11 cellular contexts compared by ENCODE assay signal in genomic region chr6:33250731-33251130, GRCh38. TPM values are rescaled to one million over a fixed set of nuclear protein-coding genes. Genes with fewer than 3 reads are reported as not detected.
DNase-seq lines count a peak whose midpoint lies in the region; ATAC-seq and TF ChIP-seq lines count a peak whose summit lies in the region.
"Had no signal": no experiment of that assay in that cellular context is flagged by ENCODE, and none has a peak within 500 bp of the region (broad histone marks: within the 10 kb centered on the region; RNA-seq: fewer than 3 reads in every experiment).

No MANE protein-coding gene starts in this region.

- H3K36me3 Mint-ChIP-seq in HFFc6 (ENCODE audit: low read depth) = peaks cover 20% of the 10 kb centered on the region
- peaks cover 14% of the 10 kb centered on the region for H3K36me3 Mint-ChIP-seq in activated naive CD8-positive, alpha-beta T cell treated with anti-CD3 and anti-CD28 coated beads, Interleukin-2, amount 10 ng/mL, durations not matched to agents 7 days and 5 days
- peaks cover 0 to 37% (median 0%) of the 10 kb centered on the region in 3 donors for H3K36me3 Mint-ChIP-seq in naive thymus-derived CD8-positive, alpha-beta T cell

- TF ChIP-seq CTCF in HFFc6 (IDR thresholded peaks at IDR 0.05) (no peak), transverse colon (IDR thresholded peaks at IDR 0.05) (no peak)

- WGBS in transverse colon (ENCODE audit: low coverage in 1 of 2), 2 donors = 86 to 89% methylated on average over 7 to 13 of the region's 13 CpGs

- H3K4me1 ChIP-seq in BLaER1 (peaks cover 20% of the 10 kb centered on the region), transverse colon (peaks cover 12 to 27% (median 24%) of the 10 kb centered on the region in 4 donors)

- H3K9ac ChIP-seq in BLaER1 = peak overlapping the region; percentile 87; the same call in 1 of the 2 replicates

- H3K4me1 Mint-ChIP-seq in HFFc6 (ENCODE audit: low read depth) = peaks cover 62% of the 10 kb centered on the region
- peaks cover 26% of the 10 kb centered on the region for H3K4me1 Mint-ChIP-seq in activated naive CD8-positive, alpha-beta T cell treated with anti-CD3 and anti-CD28 coated beads, Interleukin-2, amount 10 ng/mL, durations not matched to agents 7 days and 5 days
- peaks cover 22 to 41% (median 38%) of the 10 kb centered on the region in 4 donors for H3K4me1 Mint-ChIP-seq in naive thymus-derived CD8-positive, alpha-beta T cell

- H3K36me3 ChIP-seq in BLaER1 (peaks cover 41% of the 10 kb centered on the region), transverse colon (no peaks in the 10 kb centered on the region)

- H3K27me3 ChIP-seq in BLaER1 = no peaks in the 10 kb centered on the region
- H3K27me3 ChIP-seq in transverse colon = no peaks in the 10 kb centered on the region
- H3K27me3 ChIP-seq: suprapubic skin had no signal

- TF ChIP-seq POLR2A in transverse colon (IDR thresholded peaks at IDR 0.05) = no peak

- H3K9me3 ChIP-seq in BLaER1 (no peaks in the 10 kb centered on the region), transverse colon (no peaks in the 10 kb centered on the region)
- H3K9me3 ChIP-seq: suprapubic skin had no signal

- peak overlapping the region; percentile 89 for H3K4me3 Mint-ChIP-seq in HFFc6
- peak overlapping the region; percentile 87 for H3K4me3 Mint-ChIP-seq in activated naive CD8-positive, alpha-beta T cell treated with anti-CD3 and anti-CD28 coated beads, Interleukin-2, amount 10 ng/mL, durations not matched to agents 7 days and 5 days
- peak overlapping the region; percentile 36 to 94 (median 90) for H3K4me3 Mint-ChIP-seq in naive thymus-derived CD8-positive, alpha-beta T cell

- no peaks in the 10 kb centered on the region for H3K9me3 Mint-ChIP-seq in HFFc6
- no peaks in the 10 kb centered on the region for H3K9me3 Mint-ChIP-seq in activated naive CD8-positive, alpha-beta T cell treated with anti-CD3 and anti-CD28 coated beads, Interleukin-2, amount 10 ng/mL, durations not matched to agents 7 days and 5 days
- H3K9me3 Mint-ChIP-seq in naive thymus-derived CD8-positive, alpha-beta T cell = no peaks in the 10 kb centered on the region

- DNase-seq in HFFc6 (no peak), NCI-H1092 (lab: John Stamatoyannopoulos, UW) (no peak), SKM-1 treated with dmso at 0.1 percent for 144 hours (lab: John Stamatoyannopoulos, UW; ENCODE audit: unreplicated experiment) (no peak), transverse colon (no peak)
- DNase-seq in activated naive CD8-positive, alpha-beta T cell treated with anti-CD3 and anti-CD28 coated beads, Interleukin-2, amount 10 ng/mL, durations not matched to agents 7 days and 5 days = no peak
- DNase-seq in naive thymus-derived CD8-positive, alpha-beta T cell = no peak
- DNase-seq: KG1, NCI-H510A treated with DMSO at 0.1 percent for 48 hours had no signal

- POLR2A ChIA-PET in activated naive CD8-positive, alpha-beta T cell treated with anti-CD3 and anti-CD28 coated beads, Interleukin-2, amount 10 ng/mL, durations not matched to agents 7 days and 5 days (lab: Charles Lee) = interaction anchor here (0.6 to 4.1 kb wide), 6 partner anchors 9 to 199 kb away, joined by 3 to 39 read pairs (median 20); partner anchors contain the start of genes B3GALT4, HSD17B8, RING1 and RPS18
- POLR2A ChIA-PET in naive thymus-derived CD8-positive, alpha-beta T cell (lab: Charles Lee) = interaction anchor here (0.8 to 5.4 kb wide), 7 partner anchors 21 to 279 kb away, joined by 3 to 84 read pairs (median 37); partner anchors contain the start of genes B3GALT4, PFDN6, RGL2 and RING1

- no peak for ATAC-seq in activated naive CD8-positive, alpha-beta T cell treated with anti-CD3 and anti-CD28 coated beads, Interleukin-2, amount 10 ng/mL, durations not matched to agents 7 days and 5 days (ENCODE audit: low read depth)
- ATAC-seq in naive thymus-derived CD8-positive, alpha-beta T cell = no peak
- ATAC-seq in GM18867 (IDR thresholded peaks at IDR 0.05; ENCODE audit: unreplicated experiment) = no peak

- H3K27ac Mint-ChIP-seq in HFFc6 = peak overlapping the region; percentile 99
- peak overlapping the region; percentile 91 for H3K27ac Mint-ChIP-seq in activated naive CD8-positive, alpha-beta T cell treated with anti-CD3 and anti-CD28 coated beads, Interleukin-2, amount 10 ng/mL, durations not matched to agents 7 days and 5 days
- peak overlapping the region; percentile 91 to 99 (median 98) for H3K27ac Mint-ChIP-seq in naive thymus-derived CD8-positive, alpha-beta T cell

- peak overlapping the region; percentile 71; the same call in 1 of the 2 replicates for H3K4me3 ChIP-seq in BLaER1
- H3K4me3 ChIP-seq in transverse colon = no peak overlapping the region

- H4K20me1 ChIP-seq in BLaER1 = no peaks in the 10 kb centered on the region

- in situ Hi-C loops in transverse colon (cut with MboI; ENCODE audit: low pct_ligation_motif_present in 1 of 4, low pct_unique_long_range_greater_than_20kb in 1 of 4, low sequenced_read_pairs in 3 of 4) = no loop called here

- H3K27ac ChIP-seq in BLaER1 (peak overlapping the region; percentile 90; the same call in 1 of the 2 replicates), transverse colon (peak overlapping the region in 2 of 4 donors; percentile 92 to 93)

- peak overlapping the region; percentile 96 for H3K4me2 ChIP-seq in BLaER1

- H3K27me3 Mint-ChIP-seq in HFFc6 (ENCODE audit: insufficient read depth) = peaks cover 6% of the 10 kb centered on the region
- H3K27me3 Mint-ChIP-seq in activated naive CD8-positive, alpha-beta T cell treated with anti-CD3 and anti-CD28 coated beads, Interleukin-2, amount 10 ng/mL, durations not matched to agents 7 days and 5 days = peaks cover 6% of the 10 kb centered on the region
- no peaks in the 10 kb centered on the region for H3K27me3 Mint-ChIP-seq in naive thymus-derived CD8-positive, alpha-beta T cell

- TF ChIP-seq EP300 in transverse colon (IDR thresholded peaks at IDR 0.05; ENCODE audit: low read depth) = no peak

- intact Hi-C loops in transverse colon (cut with DNase I; ENCODE audit: low total_unique reads) = no loop called here

RNA-seq across cellular contexts. Expression of gene VPS52, which starts 20.9 kb away (rescaled TPM):
- total RNA-seq in HFFc6 (2021; fragmentation: NEBNext Ultra II Directional; extraction: Animal tissue kit (Norgen Biotek cat#: 25700)) = 10 to 100 TPM; 35.7 to 51.4 (median 44.4) TPM
- total RNA-seq in activated naive CD8-positive, alpha-beta T cell treated with anti-CD3 and anti-CD28 coated beads, Interleukin-2, amount 10 ng/mL, durations not matched to agents 7 days and 5 days = 10 to 100 TPM; 72.3 to 76.0 TPM
- 100 to 1,000 TPM; 116 TPM for total RNA-seq in naive thymus-derived CD8-positive, alpha-beta T cell
- polyA plus RNA-seq in naive thymus-derived CD8-positive, alpha-beta T cell = 10 to 100 TPM in 2 of 3 donors, 1 to 10 TPM in 1; 9.3 to 19.3 (median 15.2) TPM
- 10 to 100 TPM; 52.4 to 93.3 (median 63.4) TPM for total RNA-seq in transverse colon

RNA-seq across cellular contexts. Expression of gene RPS18, which starts 21.1 kb away (rescaled TPM):
- 1,000 to 10,000 TPM; 1,449 to 2,347 (median 1,965) TPM for total RNA-seq in HFFc6 (2021; fragmentation: NEBNext Ultra II Directional; extraction: Animal tissue kit (Norgen Biotek cat#: 25700))
- total RNA-seq in activated naive CD8-positive, alpha-beta T cell treated with anti-CD3 and anti-CD28 coated beads, Interleukin-2, amount 10 ng/mL, durations not matched to agents 7 days and 5 days = 1,000 to 10,000 TPM; 3,300 to 3,409 TPM
- total RNA-seq in naive thymus-derived CD8-positive, alpha-beta T cell = 1,000 to 10,000 TPM; 4,620 to 4,686 TPM
- over 10,000 TPM in 2 of 3 donors, 1,000 to 10,000 TPM in 1; 9,896 to 11,320 (median 11,293) TPM for polyA plus RNA-seq in naive thymus-derived CD8-positive, alpha-beta T cell
- 1,000 to 10,000 TPM in 2 of 4 donors, 100 to 1,000 TPM in 2; 773 to 2,238 (median 1,359) TPM for total RNA-seq in transverse colon

RNA-seq across cellular contexts. Expression of gene B3GALT4, which starts 26.2 kb away (rescaled TPM):
- 1 to 10 TPM in 5 of 6 experiments, under 1 TPM in 1; 0.66 to 3.0 (median 2.7) TPM for total RNA-seq in HFFc6 (2021; fragmentation: NEBNext Ultra II Directional; extraction: Animal tissue kit (Norgen Biotek cat#: 25700))
- 10 to 100 TPM; 32.0 to 35.4 TPM for total RNA-seq in activated naive CD8-positive, alpha-beta T cell treated with anti-CD3 and anti-CD28 coated beads, Interleukin-2, amount 10 ng/mL, durations not matched to agents 7 days and 5 days
- 10 to 100 TPM; 37.8 to 41.9 TPM for total RNA-seq in naive thymus-derived CD8-positive, alpha-beta T cell
- 10 to 100 TPM; 14.5 to 20.4 (median 18.7) TPM for polyA plus RNA-seq in naive thymus-derived CD8-positive, alpha-beta T cell
- 10 to 100 TPM; 39.4 to 49.0 (median 41.8) TPM for total RNA-seq in transverse colon

RNA-seq across cellular contexts. Expression of gene WDR46, which starts 38.3 kb away (rescaled TPM):
- total RNA-seq in HFFc6 (2021; fragmentation: NEBNext Ultra II Directional; extraction: Animal tissue kit (Norgen Biotek cat#: 25700)) = 10 to 100 TPM; 71.0 to 89.9 (median 74.6) TPM
- 10 to 100 TPM; 50.0 to 58.0 TPM for total RNA-seq in activated naive CD8-positive, alpha-beta T cell treated with anti-CD3 and anti-CD28 coated beads, Interleukin-2, amount 10 ng/mL, durations not matched to agents 7 days and 5 days
- 10 to 100 TPM; 53.3 to 59.0 TPM for total RNA-seq in naive thymus-derived CD8-positive, alpha-beta T cell
- polyA plus RNA-seq in naive thymus-derived CD8-positive, alpha-beta T cell = 10 to 100 TPM; 71.3 to 83.7 (median 74.1) TPM
- 10 to 100 TPM; 25.0 to 87.2 (median 55.8) TPM for total RNA-seq in transverse colon

RNA-seq across cellular contexts. Expression of gene PFDN6, which starts 38.7 kb away (rescaled TPM):
- total RNA-seq in HFFc6 (2021; fragmentation: NEBNext Ultra II Directional; extraction: Animal tissue kit (Norgen Biotek cat#: 25700)) = 10 to 100 TPM; 52.1 to 73.7 (median 69.7) TPM
- total RNA-seq in activated naive CD8-positive, alpha-beta T cell treated with anti-CD3 and anti-CD28 coated beads, Interleukin-2, amount 10 ng/mL, durations not matched to agents 7 days and 5 days = 10 to 100 TPM; 53.3 to 54.7 TPM
- 10 to 100 TPM; 30.4 to 36.6 TPM for total RNA-seq in naive thymus-derived CD8-positive, alpha-beta T cell
- polyA plus RNA-seq in naive thymus-derived CD8-positive, alpha-beta T cell = 10 to 100 TPM; 33.4 to 38.2 (median 35.5) TPM
- 10 to 100 TPM in 3 of 4 donors, not detected in 1; 23.6 to 39.8 (median 28.1) TPM for total RNA-seq in transverse colon

Comparison
In these comparisons a context has a peak if more than half of its experiments do, and no peak if none do; other contexts are left out.
1. RNA of gene B3GALT4, which starts 26.2 kb away (total RNA-seq): 39.4 to 49.0 TPM in transverse colon, 37.8 to 41.9 TPM in naive thymus-derived CD8-positive, alpha-beta T cell and 32.0 to 35.4 TPM in activated naive CD8-positive, alpha-beta T cell treated with anti-CD3 and anti-CD28 coated beads, Interleukin-2, amount 10 ng/mL, durations not matched to agents 7 days and 5 days; 0.66 to 3.0 TPM in HFFc6; every median in the first group is over 4 times any median in the second.
2. Peak in every context shown above with its lines, with median percentiles within 50 percentile points of each other: H3K27ac Mint-ChIP-seq and H3K4me3 Mint-ChIP-seq.